16 cellular contexts compared by ENCODE assay signal in genomic region chr2:239200646-239201530, GRCh38.
DNase-seq lines count a peak whose midpoint lies in the region; TF ChIP-seq lines count a peak whose summit lies in the region.
"Had no signal": no experiment of that assay in that cellular context is flagged by ENCODE, and none has a peak within 500 bp of the region (broad histone marks: within the 10 kb centered on the region; RNA-seq: fewer than 3 reads in every experiment).

No MANE protein-coding gene starts in this region.

- TF ChIP-seq CTCF in endodermal cell (conservative IDR thresholded peaks at IDR 0.05), result no peak
- TF ChIP-seq CTCF in nephron progenitor cell (IDR thresholded peaks at IDR 0.05), result no peak
- TF ChIP-seq CTCF in testis (IDR thresholded peaks at IDR 0.05), result no peak

- intact Hi-C loops in testis (cut with DNase I; ENCODE audit: low total_unique reads), result no loop called here

- peaks cover 13% of the 10 kb centered on the region for H3K4me1 Mint-ChIP-seq in endodermal cell
- peaks cover 59% of the 10 kb centered on the region for H3K4me1 Mint-ChIP-seq in nephron progenitor cell
- H3K4me1 Mint-ChIP-seq in activated naive CD4-positive, alpha-beta T cell treated with anti-CD3 and anti-CD28 coated beads, Interleukin-2, amount 10 ng/mL, durations not matched to agents 7 days and 5 days, result peaks cover 27% of the 10 kb centered on the region

- DNase-seq in NT2/D1 (ENCODE audit: low read depth, low spot score) (no peak), endodermal cell (no peak), nephron progenitor cell (no peak), testis (no peak), NCI-H2171 treated with DMSO at 0.1 percent for 48 hours (lab: John Stamatoyannopoulos, UW) (no peak)
- no peak for DNase-seq in activated naive CD4-positive, alpha-beta T cell treated with anti-CD3 and anti-CD28 coated beads, Interleukin-2, amount 10 ng/mL, durations not matched to agents 7 days and 5 days
- no peak for DNase-seq in activated naive CD4-positive, alpha-beta T cell (lab: John Stamatoyannopoulos, UW)
- DNase-seq: AML-193, GF-D8, KBM-7, left colon, NCI-H1048, NCI-H69 had no signal

- H3K27me3 Mint-ChIP-seq in endodermal cell (ENCODE audit: insufficient read depth), result no peaks in the 10 kb centered on the region
- H3K27me3 Mint-ChIP-seq in nephron progenitor cell (ENCODE audit: low read depth, poor library complexity), result peaks cover 7% of the 10 kb centered on the region
- no peaks in the 10 kb centered on the region for H3K27me3 Mint-ChIP-seq in activated naive CD4-positive, alpha-beta T cell treated with anti-CD3 and anti-CD28 coated beads, Interleukin-2, amount 10 ng/mL, durations not matched to agents 7 days and 5 days
- H3K27me3 Mint-ChIP-seq: dendritic cell treated with granulocyte-macrophage colony-stimulating factor and Interleukin-4, amounts not matched to agents 40 ng/mL and 50 ng/mL, for 4 days had no signal

- CTCF ChIA-PET in activated naive CD4-positive, alpha-beta T cell treated with anti-CD3 and anti-CD28 coated beads, Interleukin-2, amount 10 ng/mL, durations not matched to agents 7 days and 5 days (lab: Charles Lee), result no interaction called here

- no peak for TF ChIP-seq POLR2A in testis (IDR thresholded peaks at IDR 0.05)

- H3K36me3 Mint-ChIP-seq in endodermal cell (ENCODE audit: low read depth) (peaks cover 7% of the 10 kb centered on the region), nephron progenitor cell (ENCODE audit: low read depth) (peaks cover 30% of the 10 kb centered on the region)
- peaks cover 52% of the 10 kb centered on the region for H3K36me3 Mint-ChIP-seq in activated naive CD4-positive, alpha-beta T cell treated with anti-CD3 and anti-CD28 coated beads, Interleukin-2, amount 10 ng/mL, durations not matched to agents 7 days and 5 days

- H3K9me3 Mint-ChIP-seq in endodermal cell (no peaks in the 10 kb centered on the region), nephron progenitor cell (no peaks in the 10 kb centered on the region)
- H3K9me3 Mint-ChIP-seq in activated naive CD4-positive, alpha-beta T cell treated with anti-CD3 and anti-CD28 coated beads, Interleukin-2, amount 10 ng/mL, durations not matched to agents 7 days and 5 days, result no peaks in the 10 kb centered on the region
- H3K9me3 Mint-ChIP-seq: dendritic cell treated with granulocyte-macrophage colony-stimulating factor and Interleukin-4, amounts not matched to agents 40 ng/mL and 50 ng/mL, for 4 days had no signal

- H3K27ac ChIP-seq in endodermal cell (ENCODE audit: low read depth, low read length) (peak overlapping the region; percentile 17), testis (peak overlapping the region; percentile 73 to 75)
- H3K27ac ChIP-seq: GM23248, VCaP had no signal

- H3K9me3 ChIP-seq in NT2/D1 (ENCODE audit: insufficient read depth, low read length), result no peaks in the 10 kb centered on the region
- H3K9me3 ChIP-seq in endodermal cell (ENCODE audit: control insufficient read depth, low read length), result no peaks in the 10 kb centered on the region
- no peaks in the 10 kb centered on the region for H3K9me3 ChIP-seq in testis

- peak overlapping the region; percentile 11 for H3K9ac ChIP-seq in NT2/D1 (ENCODE audit: insufficient read length, low read depth)
- no peak overlapping the region for H3K9ac ChIP-seq in endodermal cell (ENCODE audit: extremely low read depth, low read length, poor library complexity, severe bottlenecking)
- H3K9ac ChIP-seq: GM23248 had no signal

- H3K4me3 Mint-ChIP-seq in endodermal cell, result no peak overlapping the region
- no peak overlapping the region for H3K4me3 Mint-ChIP-seq in nephron progenitor cell
- H3K4me3 Mint-ChIP-seq in activated naive CD4-positive, alpha-beta T cell treated with anti-CD3 and anti-CD28 coated beads, Interleukin-2, amount 10 ng/mL, durations not matched to agents 7 days and 5 days, result no peak overlapping the region
- H3K4me3 Mint-ChIP-seq: dendritic cell treated with granulocyte-macrophage colony-stimulating factor and Interleukin-4, amounts not matched to agents 40 ng/mL and 50 ng/mL, for 4 days had no signal

- H3K4me1 ChIP-seq in NT2/D1 (ENCODE audit: insufficient read depth, insufficient read length) (peaks cover 13% of the 10 kb centered on the region), endodermal cell (ENCODE audit: control insufficient read depth, insufficient read depth, low read length) (no peaks in the 10 kb centered on the region), testis (peaks cover 14% of the 10 kb centered on the region)

- no peaks in the 10 kb centered on the region for H3K27me3 ChIP-seq in NT2/D1 (ENCODE audit: insufficient read depth, insufficient read length)
- no peaks in the 10 kb centered on the region for H3K27me3 ChIP-seq in endodermal cell (ENCODE audit: control insufficient read depth, insufficient read depth, low read length, poor library complexity, severe bottlenecking)
- H3K27me3 ChIP-seq in testis, result no peaks in the 10 kb centered on the region

- 93 to 96% methylated on average over 15 to 20 of the region's 20 CpGs for WGBS in endodermal cell (ENCODE audit: insufficient coverage in 1 of 2, insufficient read length in 1 of 2), 2 experiments
- WGBS in testis, 2 donors, result 78 to 81% methylated on average over 19 of the region's 20 CpGs

- H3K36me3 ChIP-seq in NT2/D1 (ENCODE audit: insufficient read depth, insufficient read length, low read length) (peaks cover 15% of the 10 kb centered on the region), endodermal cell (ENCODE audit: control insufficient read depth, insufficient read depth, low read length) (no peaks in the 10 kb centered on the region), testis (ENCODE audit: low read depth, missing control alignments) (no peaks in the 10 kb centered on the region)

- H3K27ac Mint-ChIP-seq in endodermal cell, result no peak overlapping the region
- H3K27ac Mint-ChIP-seq in nephron progenitor cell, result peak overlapping the region; percentile 61
- no peak overlapping the region for H3K27ac Mint-ChIP-seq in activated naive CD4-positive, alpha-beta T cell treated with anti-CD3 and anti-CD28 coated beads, Interleukin-2, amount 10 ng/mL, durations not matched to agents 7 days and 5 days

- H3K4me3 ChIP-seq in NT2/D1 (ENCODE audit: insufficient read length, low read depth), result no peak overlapping the region
- no peak overlapping the region for H3K4me3 ChIP-seq in endodermal cell (ENCODE audit: low read length)
- no peak overlapping the region for H3K4me3 ChIP-seq in testis
- H3K4me3 ChIP-seq: GM23248 had no signal
